In the genomic region with DNA sequence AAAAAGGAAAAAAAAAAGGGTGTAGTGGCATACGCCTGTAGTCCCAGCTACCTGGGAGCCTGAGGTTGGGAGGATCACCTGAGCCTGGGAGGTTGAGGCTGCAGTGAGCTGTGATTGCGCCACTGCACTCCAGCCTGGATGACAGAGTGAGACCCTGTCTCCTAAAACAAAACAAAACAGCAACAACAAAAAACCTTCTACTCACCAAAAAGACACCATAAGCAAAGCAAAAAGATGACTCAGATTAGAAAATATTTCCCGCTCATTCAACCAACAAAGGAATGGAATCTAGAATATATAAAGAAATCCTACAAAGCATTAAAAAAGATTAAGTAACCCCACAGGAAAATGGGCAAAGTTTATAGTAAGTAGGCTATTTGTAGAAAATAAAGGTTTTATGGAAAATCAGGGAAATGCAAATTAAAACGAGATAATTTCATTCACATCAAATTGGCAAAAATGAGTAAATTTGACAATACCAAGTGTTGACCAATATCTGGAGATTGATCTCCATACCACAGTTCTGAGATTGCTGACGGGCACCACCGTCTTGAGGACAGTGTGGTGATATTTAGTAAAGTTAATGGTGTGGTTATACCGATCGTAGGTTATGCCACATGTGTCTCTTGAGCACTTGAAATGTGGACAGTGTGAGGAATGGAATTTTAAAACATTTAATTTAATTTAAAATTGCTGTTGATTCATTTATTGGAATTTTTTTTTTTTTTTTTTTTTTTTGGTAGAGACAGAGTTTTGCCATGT, we compare ENCODE assay signal across 1 cellular context.
TF ChIP-seq lines count a peak whose summit lies in the region.

No MANE protein-coding gene starts in this region.

TF ChIP-seq in WTC11, 78 proteins besides CTCF, POLR2A, EP300 and RAD21 (continued from another document):
- TF ChIP-seq, protein P1, sequence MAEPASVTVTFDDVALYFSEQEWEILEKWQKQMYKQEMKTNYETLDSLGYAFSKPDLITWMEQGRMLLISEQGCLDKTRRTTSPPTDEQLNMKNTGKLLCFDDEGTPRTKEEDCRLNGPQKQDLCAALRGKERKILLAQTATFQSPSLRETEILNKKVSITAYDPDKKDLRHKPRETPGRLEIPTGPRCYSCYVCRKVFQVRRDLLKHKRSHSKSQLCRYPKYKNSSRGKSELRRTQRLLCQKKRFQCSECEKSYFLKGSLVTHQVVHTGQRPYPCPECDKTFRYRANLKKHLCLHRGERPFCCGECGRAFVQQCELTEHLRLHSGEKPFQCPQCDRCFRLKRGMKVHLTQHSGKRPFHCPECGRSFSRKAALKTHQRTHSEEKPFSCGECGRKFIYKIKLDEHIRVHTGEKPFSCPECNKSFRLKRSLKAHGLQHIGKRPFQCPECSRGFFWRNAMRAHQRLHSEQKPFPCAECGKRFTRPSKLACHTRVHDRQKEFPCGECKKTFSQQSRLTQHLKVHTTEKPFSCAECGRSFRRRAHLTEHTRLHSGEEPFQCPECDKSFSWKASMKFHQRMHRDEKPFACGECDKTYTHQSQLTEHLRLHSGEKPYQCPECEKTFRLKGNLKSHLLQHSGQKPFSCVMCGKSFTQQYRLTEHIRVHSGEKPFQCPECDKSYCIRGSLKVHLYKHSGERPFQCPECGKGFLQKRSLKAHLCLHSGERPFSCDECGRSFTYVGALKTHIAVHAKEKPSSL (CRISPR knock-in tag; conservative IDR thresholded peaks at IDR 0.05) = no peak
- TF ChIP-seq, protein P2, sequence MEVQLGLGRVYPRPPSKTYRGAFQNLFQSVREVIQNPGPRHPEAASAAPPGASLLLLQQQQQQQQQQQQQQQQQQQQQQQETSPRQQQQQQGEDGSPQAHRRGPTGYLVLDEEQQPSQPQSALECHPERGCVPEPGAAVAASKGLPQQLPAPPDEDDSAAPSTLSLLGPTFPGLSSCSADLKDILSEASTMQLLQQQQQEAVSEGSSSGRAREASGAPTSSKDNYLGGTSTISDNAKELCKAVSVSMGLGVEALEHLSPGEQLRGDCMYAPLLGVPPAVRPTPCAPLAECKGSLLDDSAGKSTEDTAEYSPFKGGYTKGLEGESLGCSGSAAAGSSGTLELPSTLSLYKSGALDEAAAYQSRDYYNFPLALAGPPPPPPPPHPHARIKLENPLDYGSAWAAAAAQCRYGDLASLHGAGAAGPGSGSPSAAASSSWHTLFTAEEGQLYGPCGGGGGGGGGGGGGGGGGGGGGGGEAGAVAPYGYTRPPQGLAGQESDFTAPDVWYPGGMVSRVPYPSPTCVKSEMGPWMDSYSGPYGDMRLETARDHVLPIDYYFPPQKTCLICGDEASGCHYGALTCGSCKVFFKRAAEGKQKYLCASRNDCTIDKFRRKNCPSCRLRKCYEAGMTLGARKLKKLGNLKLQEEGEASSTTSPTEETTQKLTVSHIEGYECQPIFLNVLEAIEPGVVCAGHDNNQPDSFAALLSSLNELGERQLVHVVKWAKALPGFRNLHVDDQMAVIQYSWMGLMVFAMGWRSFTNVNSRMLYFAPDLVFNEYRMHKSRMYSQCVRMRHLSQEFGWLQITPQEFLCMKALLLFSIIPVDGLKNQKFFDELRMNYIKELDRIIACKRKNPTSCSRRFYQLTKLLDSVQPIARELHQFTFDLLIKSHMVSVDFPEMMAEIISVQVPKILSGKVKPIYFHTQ (CRISPR knock-in tag; IDR thresholded peaks at IDR 0.05) = no peak
- TF ChIP-seq, protein P3, sequence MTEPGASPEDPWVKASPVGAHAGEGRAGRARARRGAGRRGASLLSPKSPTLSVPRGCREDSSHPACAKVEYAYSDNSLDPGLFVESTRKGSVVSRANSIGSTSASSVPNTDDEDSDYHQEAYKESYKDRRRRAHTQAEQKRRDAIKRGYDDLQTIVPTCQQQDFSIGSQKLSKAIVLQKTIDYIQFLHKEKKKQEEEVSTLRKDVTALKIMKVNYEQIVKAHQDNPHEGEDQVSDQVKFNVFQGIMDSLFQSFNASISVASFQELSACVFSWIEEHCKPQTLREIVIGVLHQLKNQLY (CRISPR knock-in tag; IDR thresholded peaks at IDR 0.05) = no peak
